ENCODE assay signal across 18 cellular contexts in the genomic region with DNA sequence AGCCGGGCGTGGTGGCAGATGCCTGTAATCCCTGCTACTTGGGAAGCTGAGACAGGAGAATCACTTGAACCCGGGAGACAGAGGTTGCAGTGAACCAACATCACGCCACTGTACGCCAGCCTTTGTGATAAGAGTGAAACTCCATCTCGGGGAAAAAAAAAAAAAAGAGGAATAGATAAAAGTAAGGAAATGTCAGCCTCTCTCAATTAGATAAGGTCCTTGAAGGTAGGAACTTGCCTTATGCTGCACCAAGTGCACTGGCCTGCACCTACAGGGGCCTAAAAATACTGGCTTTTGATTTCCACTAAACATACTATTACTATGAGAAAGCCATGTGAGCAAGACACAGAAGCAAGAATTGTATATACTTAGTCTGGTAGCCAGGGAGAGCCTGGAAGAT. TPM values are rescaled to one million over a fixed set of nuclear protein-coding genes. Genes with fewer than 3 reads are reported as not detected.
DNase-seq lines count a peak whose midpoint lies in the region; ATAC-seq and TF ChIP-seq lines count a peak whose summit lies in the region.
"Had no signal": no experiment of that assay in that cellular context is flagged by ENCODE, and none has a peak within 500 bp of the region (broad histone marks: within the 10 kb centered on the region; RNA-seq: fewer than 3 reads in every experiment).

No MANE protein-coding gene starts in this region.

- H3K4ac ChIP-seq in trophoblast cell (ENCODE audit: low read depth, low read length): peak overlapping the region; percentile 33

- H4K91ac ChIP-seq in trophoblast cell (ENCODE audit: low read depth, low read length): no peak overlapping the region

- DNase-seq in natural killer cell (no peak), endothelial cell (ENCODE audit: low spot score) (no peak), trophoblast cell (no peak), NCI-H1694 treated with DMSO at 0.1 percent for 48 hours (lab: John Stamatoyannopoulos, UW) (no peak), islet precursor cell (no peak), cerebellar nuclear complex (lab: John Stamatoyannopoulos, UW) (no peak)
- no peak for DNase-seq in natural killer cell treated with Interleukin-12 subunit alpha and Interleukin-12 subunit beta and Interleukin-15 and Interleukin-18, amount 100 ng/mL, for 72 hours (ENCODE audit: low spot score)
- DNase-seq: C1 segment of cervical spinal cord, COR-L47, DMS153, Karpas-422, NCI-H1105 treated with DMSO at 0.1 percent for 48 hours, NCI-H187 treated with DMSO at 0.1 percent for 48 hours, NCI-H526 treated with DMSO at 0.1 percent for 48 hours, OCI-M1, RPMI8226 had no signal

- no peaks in the 10 kb centered on the region for H3K79me1 ChIP-seq in trophoblast cell (ENCODE audit: low read length)

- no peaks in the 10 kb centered on the region for H3K9me3 Mint-ChIP-seq in natural killer cell
- no peaks in the 10 kb centered on the region for H3K9me3 Mint-ChIP-seq in natural killer cell treated with Interleukin-12 subunit alpha and Interleukin-12 subunit beta and Interleukin-15 and Interleukin-18, amount 100 ng/mL, for 72 hours
- H3K9me3 Mint-ChIP-seq in endothelial cell (ENCODE audit: unreplicated experiment): no peaks in the 10 kb centered on the region

- H3K4me3 ChIP-seq in trophoblast cell (ENCODE audit: low read depth, low read length): no peak overlapping the region
- H3K4me3 ChIP-seq: A549 had no signal

- peaks cover 43 to 54% of the 10 kb centered on the region in 2 donors for H3K4me1 Mint-ChIP-seq in natural killer cell
- H3K4me1 Mint-ChIP-seq in natural killer cell treated with Interleukin-12 subunit alpha and Interleukin-12 subunit beta and Interleukin-15 and Interleukin-18, amount 100 ng/mL, for 72 hours (ENCODE audit: low read depth in 2 of 2): peaks cover 43 to 47% of the 10 kb centered on the region in 2 donors
- peaks cover 19% of the 10 kb centered on the region for H3K4me1 Mint-ChIP-seq in endothelial cell (ENCODE audit: unreplicated experiment)

- intact Hi-C loops in natural killer cell (cut with micrococcal nuclease): no loop called here

- no peaks in the 10 kb centered on the region for H3K27me3 ChIP-seq in trophoblast cell (ENCODE audit: insufficient read depth, low read length)

- H4K12ac ChIP-seq in trophoblast cell (ENCODE audit: low read depth, low read length): no peak overlapping the region

- no peak for ATAC-seq in natural killer cell
- ATAC-seq in natural killer cell treated with Interleukin-12 subunit alpha and Interleukin-12 subunit beta and Interleukin-15 and Interleukin-18, amount 100 ng/mL, for 72 hours: no peak
- ATAC-seq in GM21576 (IDR thresholded peaks at IDR 0.05; ENCODE audit: unreplicated experiment): no peak

- no peaks in the 10 kb centered on the region for H3K36me3 ChIP-seq in trophoblast cell (ENCODE audit: control insufficient read depth in 1 of 2, insufficient read depth in 2 of 2, low read length in 2 of 2)

- H3K4me2 ChIP-seq in trophoblast cell (ENCODE audit: low read length): no peak overlapping the region
- H3K4me2 ChIP-seq: A549 had no signal

- H3K36me3 Mint-ChIP-seq in natural killer cell: no peaks in the 10 kb centered on the region
- H3K36me3 Mint-ChIP-seq in natural killer cell treated with Interleukin-12 subunit alpha and Interleukin-12 subunit beta and Interleukin-15 and Interleukin-18, amount 100 ng/mL, for 72 hours: no peaks in the 10 kb centered on the region
- no peaks in the 10 kb centered on the region for H3K36me3 Mint-ChIP-seq in endothelial cell (ENCODE audit: low read depth, unreplicated experiment)

- no peak overlapping the region for H2AK5ac ChIP-seq in trophoblast cell (ENCODE audit: low read length)

- H3K9ac ChIP-seq in trophoblast cell (ENCODE audit: low read length): no peak overlapping the region

- H3K4me3 Mint-ChIP-seq in natural killer cell (no peak overlapping the region), endothelial cell (ENCODE audit: unreplicated experiment) (no peak overlapping the region)
- H3K4me3 Mint-ChIP-seq in natural killer cell treated with Interleukin-12 subunit alpha and Interleukin-12 subunit beta and Interleukin-15 and Interleukin-18, amount 100 ng/mL, for 72 hours: no peak overlapping the region

- peak overlapping the region; percentile 33 to 47 for H3K27ac Mint-ChIP-seq in natural killer cell
- no peak overlapping the region for H3K27ac Mint-ChIP-seq in natural killer cell treated with Interleukin-12 subunit alpha and Interleukin-12 subunit beta and Interleukin-15 and Interleukin-18, amount 100 ng/mL, for 72 hours
- H3K27ac Mint-ChIP-seq in endothelial cell (ENCODE audit: unreplicated experiment): peak overlapping the region; percentile 48

- H2BK5ac ChIP-seq in trophoblast cell (ENCODE audit: low read depth, low read length, poor library complexity): no peak overlapping the region

- no peaks in the 10 kb centered on the region for H3K9me3 ChIP-seq in trophoblast cell (ENCODE audit: insufficient read depth, low read depth, low read length)
- H3K9me3 ChIP-seq: A549 had no signal

- H3K4me1 ChIP-seq in trophoblast cell (ENCODE audit: control insufficient read depth in 1 of 2, insufficient read depth in 2 of 2, low read length in 2 of 2): peaks cover 0 to 1% of the 10 kb centered on the region in 2 experiments

- no peak overlapping the region for H2AFZ ChIP-seq in trophoblast cell (ENCODE audit: insufficient read depth, low read length, poor library complexity)

- no peak overlapping the region for H3K14ac ChIP-seq in trophoblast cell (ENCODE audit: low read length)

- H3K18ac ChIP-seq in trophoblast cell (ENCODE audit: low read length): no peak overlapping the region

- H2BK120ac ChIP-seq in trophoblast cell (ENCODE audit: insufficient read depth, low read length, poor library complexity): no peak overlapping the region

- H2BK12ac ChIP-seq in trophoblast cell (ENCODE audit: low read length): no peak overlapping the region

- H3K79me2 ChIP-seq in trophoblast cell (ENCODE audit: control insufficient read depth, insufficient read depth, low read length, poor library complexity): peaks cover 18% of the 10 kb centered on the region

- no peaks in the 10 kb centered on the region for H3K27me3 Mint-ChIP-seq in natural killer cell (ENCODE audit: low read depth in 2 of 2)
- no peaks in the 10 kb centered on the region for H3K27me3 Mint-ChIP-seq in natural killer cell treated with Interleukin-12 subunit alpha and Interleukin-12 subunit beta and Interleukin-15 and Interleukin-18, amount 100 ng/mL, for 72 hours
- H3K27me3 Mint-ChIP-seq in endothelial cell (ENCODE audit: unreplicated experiment): peaks cover 3% of the 10 kb centered on the region

- no CpG with 5 or more reads among the region's 6 CpGs for WGBS in trophoblast cell (ENCODE audit: extremely low coverage, insufficient coverage, insufficient read length)

- H3K23ac ChIP-seq in trophoblast cell (ENCODE audit: low read length): no peak overlapping the region

- TF ChIP-seq CTCF in natural killer cell (IDR thresholded peaks at IDR 0.05) (no peak), endothelial cell (IDR thresholded peaks at IDR 0.05; ENCODE audit: unreplicated experiment) (no peak)

- no peak overlapping the region for H4K8ac ChIP-seq in trophoblast cell (ENCODE audit: low read depth, low read length)

- H3K27ac ChIP-seq in trophoblast cell (ENCODE audit: low read depth, low read length): no peak overlapping the region
- H3K27ac ChIP-seq: A549 had no signal

RNA-seq across cellular contexts. Expression of a gene that starts 7.1 kb away (rescaled TPM):
- 100 to 1,000 TPM; 142 to 168 (median 156) TPM for total RNA-seq in natural killer cell
- 100 to 1,000 TPM; 122 to 155 TPM for total RNA-seq in natural killer cell treated with Interleukin-12 subunit alpha and Interleukin-12 subunit beta and Interleukin-15 and Interleukin-18, amount 100 ng/mL, for 72 hours
- total RNA-seq in endothelial cell (ENCODE audit: unreplicated experiment): 96.8 TPM
- 56.2 and 59.5 TPM in 2 replicates for polyA plus RNA-seq in trophoblast cell (2013)

Comparison
In these comparisons a context has a peak if more than half of its experiments do, and no peak if none do; other contexts are left out.
1. H3K27ac Mint-ChIP-seq: peak in natural killer cell (2 of 2) and endothelial cell (single experiment); none in natural killer cell treated with Interleukin-12 subunit alpha and Interleukin-12 subunit beta and Interleukin-15 and Interleukin-18, amount 100 ng/mL, for 72 hours (0 of 2).